In the genomic region with DNA sequence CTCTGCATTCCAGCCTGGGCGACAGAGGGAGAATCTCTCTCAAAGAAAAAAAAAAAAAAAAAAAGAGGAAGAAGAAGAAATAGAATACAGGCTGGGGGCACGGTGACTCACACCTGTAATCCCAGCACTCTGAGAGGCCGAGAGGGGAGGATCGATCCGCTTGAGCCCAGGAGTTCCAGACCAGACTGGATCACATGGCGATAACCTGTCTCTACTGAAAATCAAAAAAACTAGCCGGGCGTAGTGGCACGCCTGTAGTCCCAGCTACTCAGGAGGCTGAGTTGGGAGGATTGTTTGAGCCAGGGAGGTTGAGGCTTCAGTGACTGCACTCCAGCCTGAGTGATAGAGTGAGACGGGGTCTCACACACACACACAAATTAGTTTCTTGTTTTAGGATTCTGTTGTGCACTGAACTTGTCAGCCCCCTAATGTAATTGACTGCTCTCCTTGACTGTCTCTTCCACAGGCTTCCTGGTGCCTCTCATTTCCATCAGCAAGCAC, we compare ENCODE assay signal across 6 cellular contexts. TPM values are rescaled to one million over a fixed set of nuclear protein-coding genes. Genes with fewer than 3 reads are reported as not detected.
DNase-seq lines count a peak whose midpoint lies in the region; ATAC-seq and TF ChIP-seq lines count a peak whose summit lies in the region.

No MANE protein-coding gene starts in this region.

- H3K4me3 Mint-ChIP-seq in activated naive CD4-positive, alpha-beta T cell treated with anti-CD3 and anti-CD28 coated beads, Interleukin-2, amount 10 ng/mL, durations not matched to agents 7 days and 5 days: peak overlapping the region; percentile 81
- peak overlapping the region; percentile 95 for H3K4me3 Mint-ChIP-seq in natural killer cell treated with Interleukin-12 subunit alpha and Interleukin-12 subunit beta and Interleukin-15 and Interleukin-18, amount 100 ng/mL, for 72 hours

- H3K27ac ChIP-seq in body of pancreas: peak overlapping the region; percentile 92 to 100 (median 96)

- H3K36me3 Mint-ChIP-seq in activated naive CD4-positive, alpha-beta T cell treated with anti-CD3 and anti-CD28 coated beads, Interleukin-2, amount 10 ng/mL, durations not matched to agents 7 days and 5 days: peaks cover 28% of the 10 kb centered on the region
- peaks cover 13% of the 10 kb centered on the region for H3K36me3 Mint-ChIP-seq in natural killer cell treated with Interleukin-12 subunit alpha and Interleukin-12 subunit beta and Interleukin-15 and Interleukin-18, amount 100 ng/mL, for 72 hours

- peak overlapping the region in 1 of 2 donors; percentile 12 for H3K4me3 ChIP-seq in body of pancreas

- WGBS in body of pancreas, 2 donors: 46 to 47% methylated on average over 10 of the region's 10 CpGs

- TF ChIP-seq POLR2A in body of pancreas (IDR thresholded peaks at IDR 0.05): no peak

- H3K27me3 Mint-ChIP-seq in activated naive CD4-positive, alpha-beta T cell treated with anti-CD3 and anti-CD28 coated beads, Interleukin-2, amount 10 ng/mL, durations not matched to agents 7 days and 5 days: no peaks in the 10 kb centered on the region
- no peaks in the 10 kb centered on the region for H3K27me3 Mint-ChIP-seq in natural killer cell treated with Interleukin-12 subunit alpha and Interleukin-12 subunit beta and Interleukin-15 and Interleukin-18, amount 100 ng/mL, for 72 hours

- H3K4me1 Mint-ChIP-seq in activated naive CD4-positive, alpha-beta T cell treated with anti-CD3 and anti-CD28 coated beads, Interleukin-2, amount 10 ng/mL, durations not matched to agents 7 days and 5 days: peaks cover 66% of the 10 kb centered on the region
- peaks cover 43 to 60% of the 10 kb centered on the region in 2 donors for H3K4me1 Mint-ChIP-seq in natural killer cell treated with Interleukin-12 subunit alpha and Interleukin-12 subunit beta and Interleukin-15 and Interleukin-18, amount 100 ng/mL, for 72 hours (ENCODE audit: low read depth in 2 of 2)

- H3K27me3 ChIP-seq in body of pancreas: no peaks in the 10 kb centered on the region

- DNase-seq in activated naive CD4-positive, alpha-beta T cell treated with anti-CD3 and anti-CD28 coated beads, Interleukin-2, amount 10 ng/mL, durations not matched to agents 7 days and 5 days: no peak
- DNase-seq in activated naive CD4-positive, alpha-beta T cell treated with anti-CD3 and anti-CD28 coated beads, Interleukin-2, amount 50 U/mL, for 16 hours: no peak
- DNase-seq in body of pancreas: peak in 3 of 4 donors; percentile 49 to 53 (median 51)
- no peak for DNase-seq in natural killer cell treated with Interleukin-12 subunit alpha and Interleukin-12 subunit beta and Interleukin-15 and Interleukin-18, amount 100 ng/mL, for 72 hours (ENCODE audit: low spot score)
- DNase-seq in NCI-H1105 (lab: John Stamatoyannopoulos, UW): no peak
- DNase-seq in HPDE6-E6E7 (ENCODE audit: extremely low spot score): no peak

- no peaks in the 10 kb centered on the region for H3K9me3 ChIP-seq in body of pancreas

- H3K9me3 Mint-ChIP-seq in activated naive CD4-positive, alpha-beta T cell treated with anti-CD3 and anti-CD28 coated beads, Interleukin-2, amount 10 ng/mL, durations not matched to agents 7 days and 5 days: no peaks in the 10 kb centered on the region
- no peaks in the 10 kb centered on the region for H3K9me3 Mint-ChIP-seq in natural killer cell treated with Interleukin-12 subunit alpha and Interleukin-12 subunit beta and Interleukin-15 and Interleukin-18, amount 100 ng/mL, for 72 hours

- peaks cover 6 to 13% of the 10 kb centered on the region in 2 donors for H3K36me3 ChIP-seq in body of pancreas (replicated peaks in 1 of 2; ENCODE audit: insufficient read depth in 1 of 2, low read depth in 2 of 2)

- H3K4me1 ChIP-seq in body of pancreas: peaks cover 39% of the 10 kb centered on the region

- CTCF ChIA-PET in activated naive CD4-positive, alpha-beta T cell treated with anti-CD3 and anti-CD28 coated beads, Interleukin-2, amount 10 ng/mL, durations not matched to agents 7 days and 5 days (lab: Charles Lee): interaction anchor here (0.5 to 9.1 kb wide), 23 partner anchors 8 to 680 kb away, joined by 3 to 223 read pairs (median 5); a partner anchor contains a TSS

- no peak for TF ChIP-seq CTCF in body of pancreas (IDR thresholded peaks at IDR 0.05)

- H3K27ac Mint-ChIP-seq in activated naive CD4-positive, alpha-beta T cell treated with anti-CD3 and anti-CD28 coated beads, Interleukin-2, amount 10 ng/mL, durations not matched to agents 7 days and 5 days: peak overlapping the region; percentile 97
- H3K27ac Mint-ChIP-seq in natural killer cell treated with Interleukin-12 subunit alpha and Interleukin-12 subunit beta and Interleukin-15 and Interleukin-18, amount 100 ng/mL, for 72 hours: peak overlapping the region; percentile 94 to 96

- no peak for ATAC-seq in body of pancreas
- ATAC-seq in natural killer cell treated with Interleukin-12 subunit alpha and Interleukin-12 subunit beta and Interleukin-15 and Interleukin-18, amount 100 ng/mL, for 72 hours: no peak

- intact Hi-C loops in body of pancreas (cut with DNase I): no loop called here

RNA-seq across cellular contexts. Expression of a gene that starts 1.0 kb away (rescaled TPM):
- 10 to 100 TPM; 28.3 to 35.3 TPM for total RNA-seq in body of pancreas
- total RNA-seq in natural killer cell treated with Interleukin-12 subunit alpha and Interleukin-12 subunit beta and Interleukin-15 and Interleukin-18, amount 100 ng/mL, for 72 hours: 100 to 1,000 TPM in 1 of 2 donors, 10 to 100 TPM in 1; 77.7 to 103 TPM

RNA-seq across cellular contexts. Expression of a gene that starts 10.7 kb away (rescaled TPM):
- 10 to 100 TPM; 30.9 to 41.9 TPM for total RNA-seq in body of pancreas
- 10 to 100 TPM; 40.5 to 54.5 TPM for total RNA-seq in natural killer cell treated with Interleukin-12 subunit alpha and Interleukin-12 subunit beta and Interleukin-15 and Interleukin-18, amount 100 ng/mL, for 72 hours

RNA-seq across cellular contexts. Expression of a gene that starts 11.2 kb away (rescaled TPM):
- total RNA-seq in body of pancreas: 10 to 100 TPM; 28.7 to 77.6 TPM
- total RNA-seq in natural killer cell treated with Interleukin-12 subunit alpha and Interleukin-12 subunit beta and Interleukin-15 and Interleukin-18, amount 100 ng/mL, for 72 hours: 100 to 1,000 TPM; 196 to 199 TPM

RNA-seq across cellular contexts. Expression of a gene that starts 19.6 kb away (rescaled TPM):
- total RNA-seq in body of pancreas: 10 to 100 TPM in 1 of 2 donors, 1 to 10 TPM in 1; 2.9 to 13.8 TPM
- total RNA-seq in natural killer cell treated with Interleukin-12 subunit alpha and Interleukin-12 subunit beta and Interleukin-15 and Interleukin-18, amount 100 ng/mL, for 72 hours: 1 to 10 TPM; 2.5 to 8.7 TPM

RNA-seq across cellular contexts. Expression of a gene that starts 27.5 kb away (rescaled TPM):
- 10 to 100 TPM in 1 of 2 donors, 1 to 10 TPM in 1; 2.0 to 18.9 TPM for total RNA-seq in body of pancreas
- total RNA-seq in natural killer cell treated with Interleukin-12 subunit alpha and Interleukin-12 subunit beta and Interleukin-15 and Interleukin-18, amount 100 ng/mL, for 72 hours: 10 to 100 TPM in 1 of 2 donors, 1 to 10 TPM in 1; 9.1 to 11.3 TPM

Comparison
In these comparisons a context has a peak if more than half of its experiments do, and no peak if none do; other contexts are left out.
1. DNase-seq: peak in body of pancreas (3 of 4); none in activated naive CD4-positive, alpha-beta T cell treated with anti-CD3 and anti-CD28 coated beads, Interleukin-2, amount 10 ng/mL, durations not matched to agents 7 days and 5 days (single experiment), activated naive CD4-positive, alpha-beta T cell treated with anti-CD3 and anti-CD28 coated beads, Interleukin-2, amount 50 U/mL, for 16 hours (single experiment), natural killer cell treated with Interleukin-12 subunit alpha and Interleukin-12 subunit beta and Interleukin-15 and Interleukin-18, amount 100 ng/mL, for 72 hours (single experiment), NCI-H1105 (single experiment) and HPDE6-E6E7 (single experiment).